ENCODE assay signal across 8 cellular contexts in genomic region chr7:30505174-30505697, GRCh38. TPM values are rescaled to one million over a fixed set of nuclear protein-coding genes. Genes with fewer than 3 reads are reported as not detected.
A peak's percentile ranks its signal among the peaks of the same experiment; 100 is the strongest.
DNase-seq lines count a peak whose midpoint lies in the region; ATAC-seq, FAIRE-seq and TF ChIP-seq lines count a peak whose summit lies in the region.

No MANE protein-coding gene starts in this region.

- no peaks in the 10 kb centered on the region for H3K36me3 ChIP-seq in ES-I3 (ENCODE audit: insufficient read depth, low read length)
- H3K36me3 ChIP-seq in adipocyte (ENCODE audit: control insufficient read depth, insufficient read depth, low read length, severe bottlenecking): no peaks in the 10 kb centered on the region
- no peaks in the 10 kb centered on the region for H3K36me3 ChIP-seq in right lobe of liver

- peak overlapping the region; percentile 95 for H3K27ac Mint-ChIP-seq in type B pancreatic cell

- no peak for FAIRE-seq in GM12891 (lab: Jason Lieb, UNC)

- H3K4me1 ChIP-seq in ES-I3 (ENCODE audit: insufficient read depth, low read length) (peaks cover 4% of the 10 kb centered on the region; the same call in 1 of the 2 replicates), adipocyte (ENCODE audit: control insufficient read depth, insufficient read depth, low read length) (peaks cover 30% of the 10 kb centered on the region), right lobe of liver (peaks cover 0 to 4% (median 0%) of the 10 kb centered on the region in 4 donors)

- H3K27me3 ChIP-seq in adipocyte (replicated peaks; ENCODE audit: control insufficient read depth, insufficient read depth, low read length): no peaks in the 10 kb centered on the region
- no peaks in the 10 kb centered on the region for H3K27me3 ChIP-seq in right lobe of liver

- peak overlapping the region; percentile 90 for H3K4me3 Mint-ChIP-seq in type B pancreatic cell

- H3K9me3 ChIP-seq in ES-I3 (ENCODE audit: control insufficient read depth, insufficient read depth, low read length) (peaks cover 4% of the 10 kb centered on the region; the same call in 1 of the 2 replicates), adipocyte (ENCODE audit: control insufficient read depth, low read length) (no peaks in the 10 kb centered on the region), right lobe of liver (no peaks in the 10 kb centered on the region)

- peak overlapping the region; percentile 97 for H3K9ac ChIP-seq in ES-I3 (ENCODE audit: low read depth, low read length)
- H3K9ac ChIP-seq in adipocyte (ENCODE audit: low read length): peak overlapping the region; percentile 88

- TF ChIP-seq POLR2A in right lobe of liver (IDR thresholded peaks at IDR 0.05) (no peak), GM12891 (IDR thresholded peaks at IDR 0.05; ENCODE audit: low read depth, low read length) (no peak)

- H3K36me3 Mint-ChIP-seq in type B pancreatic cell: peaks cover 25% of the 10 kb centered on the region

- H3K9me3 Mint-ChIP-seq in type B pancreatic cell: peaks cover 4% of the 10 kb centered on the region

- H3K4me3 ChIP-seq in adipocyte (ENCODE audit: low read length) (peak overlapping the region; percentile 91), right lobe of liver (peak overlapping the region; percentile 68 to 97 (median 89))

- H3K4me1 Mint-ChIP-seq in type B pancreatic cell (ENCODE audit: unreplicated experiment): peaks cover 29% of the 10 kb centered on the region

- no peaks in the 10 kb centered on the region for H3K27me3 Mint-ChIP-seq in type B pancreatic cell

- ATAC-seq in HG03097 (IDR thresholded peaks at IDR 0.05; ENCODE audit: low FRiP score, unreplicated experiment) (peak; percentile 21), right lobe of liver (peak in 1 of 4 donors; percentile 37)

- intact Hi-C loops in right lobe of liver (cut with DNase I): no loop called here

- WGBS in right lobe of liver (ENCODE audit: insufficient coverage, low coverage, low lambda C conversion rate, missing lambda C conversion rate): 38% methylated on average over 4 of the region's 19 CpGs

- DNase-seq in adipocyte (ENCODE audit: low read depth) (no peak), right lobe of liver (no peak), type B pancreatic cell (ENCODE audit: extremely low spot score, unreplicated experiment) (no peak), DMS 273 (lab: John Stamatoyannopoulos, UW; ENCODE audit: unreplicated experiment) (no peak), NCI-H1048 (lab: John Stamatoyannopoulos, UW) (no peak), GM12891 (ENCODE audit: insufficient read length, low spot score) (no peak)

- H3K27ac ChIP-seq in right lobe of liver: peak overlapping the region; percentile 77 to 89 (median 88)

- TF ChIP-seq CTCF in right lobe of liver (IDR thresholded peaks at IDR 0.05) (no peak), type B pancreatic cell (conservative IDR thresholded peaks at IDR 0.05) (no peak)

TF ChIP-seq in GM12891, 5 proteins besides CTCF, POLR2A, EP300 and RAD21:
- TF ChIP-seq SPI1 (IDR thresholded peaks at IDR 0.05; ENCODE audit: low read depth, low read length) (no peak), PAX5 (IDR thresholded peaks at IDR 0.05; ENCODE audit: insufficient read depth, low read length, severe bottlenecking) (no peak), POU2F2 (IDR thresholded peaks at IDR 0.05; ENCODE audit: low read depth, low read length) (no peak), POLR2AphosphoS5 (IDR thresholded peaks at IDR 0.05; ENCODE audit: low read depth, low read length) (no peak), TAF1 (IDR thresholded peaks at IDR 0.05; ENCODE audit: low read depth, low read length) (no peak)

RNA-seq across cellular contexts. Expression of gene GGCT, which starts 0.6 kb away (rescaled TPM):
- 10 to 100 TPM; 13.2 to 23.8 (median 16.8) TPM for total RNA-seq in right lobe of liver
- total RNA-seq in type B pancreatic cell (ENCODE audit: low replicate concordance): 72.6 and 105 TPM in 2 replicates
- polyA plus RNA-seq in GM12891 (2012; ENCODE audit: low read depth, missing spikeins): 58.6 TPM

RNA-seq across cellular contexts. Expression of gene NOD1, which starts 26.7 kb away (rescaled TPM):
- 1 to 10 TPM; 1.7 to 5.3 (median 2.7) TPM for total RNA-seq in right lobe of liver
- total RNA-seq in type B pancreatic cell (ENCODE audit: low replicate concordance): 10.9 and 11.4 TPM in 2 replicates
- polyA plus RNA-seq in GM12891 (2012; ENCODE audit: low read depth, missing spikeins): 5.7 TPM
